In genomic region chr20:11716239-11716944, GRCh38 we compare ENCODE assay signal across 8 cellular contexts.
DNase-seq lines count a peak whose midpoint lies in the region; ATAC-seq and TF ChIP-seq lines count a peak whose summit lies in the region.

No MANE protein-coding gene starts in this region.

- no peak overlapping the region for H3K4me3 ChIP-seq in HAP-1
- H3K4me3 ChIP-seq in Panc1 (ENCODE audit: low read depth in 2 of 2, low read length in 2 of 2), result no peak overlapping the region
- H3K4me3 ChIP-seq in fibroblast of pulmonary artery (replicated peaks; ENCODE audit: low read depth, low read length), result no peak overlapping the region
- no peak overlapping the region for H3K4me3 ChIP-seq in suprapubic skin

- no TSS peak for BruUV-seq in Panc1 (replicated peaks; lab: Mats Ljungman, UMichigan)

- POLR2A ChIA-PET in Panc1 (lab: Charles Lee), result no interaction called here

- H3K27me3 ChIP-seq in HAP-1 (ENCODE audit: low read depth) (no peaks in the 10 kb centered on the region; the same call in 1 of the 2 replicates), Panc1 (ENCODE audit: control insufficient read depth, insufficient read depth, low read length) (no peaks in the 10 kb centered on the region), suprapubic skin (no peaks in the 10 kb centered on the region)

- intact Hi-C loops in Panc1 (cut with micrococcal nuclease; ENCODE audit: unreplicated experiment), result no loop called here
- intact Hi-C loops in sciatic nerve (cut with DNase I), result no loop called here

- H3K27ac ChIP-seq in 22Rv1 (no peak overlapping the region), Panc1 (ENCODE audit: low read length) (no peak overlapping the region), suprapubic skin (no peak overlapping the region)

- CTCF ChIA-PET in Panc1 (lab: Charles Lee), result no interaction called here

- in situ Hi-C loops in HAP-1 (cut with MboI; ENCODE audit: low sequenced_read_pairs), result no loop called here
- in situ Hi-C loops in Panc1 (cut with HindIII; ENCODE audit: low pct_unique_long_range_greater_than_20kb, low sequenced_read_pairs), result no loop called here

- peak; percentile 46 for TF ChIP-seq CTCF in 22Rv1 (IDR thresholded peaks at IDR 0.05)
- TF ChIP-seq CTCF in Panc1 (IDR thresholded peaks at IDR 0.05), result peak; percentile 29; the same call in 1 of the 2 replicates
- TF ChIP-seq CTCF in fibroblast of pulmonary artery (IDR thresholded peaks at IDR 0.05; ENCODE audit: low read length, missing control alignments), result peak; percentile 46
- no peak for TF ChIP-seq CTCF in suprapubic skin (IDR thresholded peaks at IDR 0.05)

- WGBS in suprapubic skin, result 66% methylated on average over 4 of the region's 4 CpGs

- H3K4me1 ChIP-seq in HAP-1 (no peaks in the 10 kb centered on the region), Panc1 (ENCODE audit: control insufficient read depth, insufficient read depth, low read length) (no peaks in the 10 kb centered on the region), suprapubic skin (no peaks in the 10 kb centered on the region)

- no peak for ATAC-seq in Panc1
- ATAC-seq in sciatic nerve, result no peak
- no peak for ATAC-seq in GM21786 (IDR thresholded peaks at IDR 0.05; ENCODE audit: unreplicated experiment)

- no peak for TF ChIP-seq POLR2A in suprapubic skin (IDR thresholded peaks at IDR 0.05)

- H3K36me3 ChIP-seq in HAP-1 (replicated peaks) (no peaks in the 10 kb centered on the region), Panc1 (ENCODE audit: control insufficient read depth, insufficient read depth, low read length) (no peaks in the 10 kb centered on the region), suprapubic skin (no peaks in the 10 kb centered on the region)

- H3K9me3 ChIP-seq in HAP-1, result no peaks in the 10 kb centered on the region
- H3K9me3 ChIP-seq in Panc1 (ENCODE audit: control insufficient read depth, insufficient read depth, low read depth, low read length), result no peaks in the 10 kb centered on the region
- H3K9me3 ChIP-seq in suprapubic skin, result no peaks in the 10 kb centered on the region

- DNase-seq in HAP-1 (ENCODE audit: low spot score in 2 of 2), result peak; percentile 25 to 27
- DNase-seq in Panc1 (ENCODE audit: low read depth, low spot score), result no peak
- peak; percentile 39 for DNase-seq in fibroblast of pulmonary artery (ENCODE audit: low read depth)
- no peak for DNase-seq in sciatic nerve (ENCODE audit: low spot score)
- DNase-seq in activated CD4-positive, CD25-positive, alpha-beta regulatory T cell (lab: John Stamatoyannopoulos, UW), result no peak
- DNase-seq in suprapubic skin (ENCODE audit: low spot score in 2 of 2), result no peak

- TF ChIP-seq EP300 in suprapubic skin (IDR thresholded peaks at IDR 0.05), result no peak

Comparison
In these comparisons a context has a peak if more than half of its experiments do, and no peak if none do; other contexts are left out.
1. CTCF ChIP-seq: peak in 22Rv1 (single experiment), Panc1 (single experiment) and fibroblast of pulmonary artery (single experiment); none in suprapubic skin (0 of 2).
2. DNase-seq: peak in HAP-1 (2 of 2) and fibroblast of pulmonary artery (single experiment); none in Panc1 (single experiment), sciatic nerve (single experiment), activated CD4-positive, CD25-positive, alpha-beta regulatory T cell (0 of 4) and suprapubic skin (0 of 2).